ENCODE assay signal across 15 cellular contexts in genomic region chr18:45628979-45629958, GRCh38. TPM values are rescaled to one million over a fixed set of nuclear protein-coding genes. Genes with fewer than 3 reads are reported as not detected.
DNase-seq lines count a peak whose midpoint lies in the region; TF ChIP-seq lines count a peak whose summit lies in the region.
"Had no signal": no experiment of that assay in that cellular context is flagged by ENCODE, and none has a peak within 500 bp of the region (broad histone marks: within the 10 kb centered on the region; RNA-seq: fewer than 3 reads in every experiment).

No MANE protein-coding gene starts in this region.

- H3K27ac ChIP-seq in breast epithelium (no peak overlapping the region), spleen (peak overlapping the region in 3 of 8 donors; percentile 14 to 58 (median 19))
- H3K27ac ChIP-seq: A549, Peyer's patch had no signal

- no peaks in the 10 kb centered on the region for H3K36me3 Mint-ChIP-seq in MCF 10A (ENCODE audit: insufficient read depth, unreplicated experiment)

- WGBS in spleen, 5 donors = 40 to 80% (median 70%) methylated on average over 6 of the region's 6 CpGs

- H3K4me1 ChIP-seq in breast epithelium (no peaks in the 10 kb centered on the region), spleen (no peaks in the 10 kb centered on the region)
- H3K4me1 ChIP-seq: A549, Peyer's patch had no signal

- no peaks in the 10 kb centered on the region for H3K9me3 Mint-ChIP-seq in MCF 10A (ENCODE audit: unreplicated experiment)

- H3K4me3 ChIP-seq in breast epithelium (no peak overlapping the region), fibroblast of mammary gland (ENCODE audit: control insufficient read depth, low read depth, low read length) (no peak overlapping the region), spleen (no peak overlapping the region)
- H3K4me3 ChIP-seq: A549, Peyer's patch had no signal

- no TSS peak for BruUV-seq in MCF 10A (replicated peaks; lab: Mats Ljungman, UMichigan)

- TF ChIP-seq CTCF in MCF 10A (IDR thresholded peaks at IDR 0.05; ENCODE audit: unreplicated experiment) (no peak), breast epithelium (IDR thresholded peaks at IDR 0.05) (no peak), fibroblast of mammary gland (conservative IDR thresholded peaks at IDR 0.05; ENCODE audit: control insufficient read depth, insufficient read depth, low read depth, low read length) (no peak), spleen (IDR thresholded peaks at IDR 0.05 in 8 of 11, conservative IDR thresholded peaks at IDR 0.05 in 3 of 11) (no peak)

- H3K36me3 ChIP-seq in breast epithelium (no peaks in the 10 kb centered on the region), spleen (no peaks in the 10 kb centered on the region)
- H3K36me3 ChIP-seq: Peyer's patch had no signal

- TF ChIP-seq POLR2A in breast epithelium (IDR thresholded peaks at IDR 0.05) = no peak
- TF ChIP-seq POLR2A in spleen (IDR thresholded peaks at IDR 0.05) = no peak

- no peaks in the 10 kb centered on the region for H3K9me3 ChIP-seq in breast epithelium
- no peaks in the 10 kb centered on the region for H3K9me3 ChIP-seq in spleen
- H3K9me3 ChIP-seq: A549, Peyer's patch had no signal

- POLR2A ChIA-PET in MCF 10A (lab: Yijun Ruan, JAX) = interaction anchor here (0.6 kb wide), 1 partner anchor 28 kb away, joined by 3 read pairs; no protein-coding TSS in a partner anchor

- CTCF ChIA-PET in MCF 10A (lab: Yijun Ruan, JAX) = interaction anchor here (0.5 to 2.7 kb wide), 4 partner anchors 8 to 1859 kb away, joined by 3 to 8 read pairs (median 4); no protein-coding TSS in a partner anchor

- no peak overlapping the region for H3K4me3 Mint-ChIP-seq in MCF 10A (ENCODE audit: unreplicated experiment)

- no peaks in the 10 kb centered on the region for H3K27me3 ChIP-seq in breast epithelium
- no peaks in the 10 kb centered on the region for H3K27me3 ChIP-seq in spleen (replicated peaks in 1 of 7)
- H3K27me3 ChIP-seq: Peyer's patch had no signal

- DNase-seq in MCF 10A (ENCODE audit: unreplicated experiment) = peak; percentile 68
- DNase-seq in breast epithelium (ENCODE audit: low spot score in 2 of 2) = no peak
- DNase-seq in SKM-1 (lab: John Stamatoyannopoulos, UW; ENCODE audit: unreplicated experiment) = peak; percentile 61
- peak; percentile 70 for DNase-seq in fibroblast of mammary gland (ENCODE audit: low read depth)
- DNase-seq in spleen = peak; percentile 72
- no peak for DNase-seq in cerebellar nuclear complex (lab: John Stamatoyannopoulos, UW)
- no peak for DNase-seq in anterior cingulate cortex (lab: John Stamatoyannopoulos, UW)
- no peak for DNase-seq in NK-92 (lab: John Stamatoyannopoulos, UW; ENCODE audit: unreplicated experiment)
- DNase-seq: activated CD8-positive, alpha-beta memory T cell treated with anti-CD3 and anti-CD28 coated beads for 24 hours; central memory CD4-positive, alpha-beta T cell; midbrain; NCI-H345; Peyer's patch had no signal

- peaks cover 6% of the 10 kb centered on the region for H3K4me1 Mint-ChIP-seq in MCF 10A (ENCODE audit: insufficient read depth, unreplicated experiment)

- H3K27ac Mint-ChIP-seq in MCF 10A (ENCODE audit: low read depth, unreplicated experiment) = no peak overlapping the region

- intact Hi-C loops in MCF 10A (cut with micrococcal nuclease) = no loop called here
- intact Hi-C loops in breast epithelium (cut with DNase I; ENCODE audit: low total_unique reads) = no loop called here
- intact Hi-C loops in spleen (cut with DNase I; ENCODE audit: low total_unique reads) = no loop called here

- no peaks in the 10 kb centered on the region for H3K27me3 Mint-ChIP-seq in MCF 10A (ENCODE audit: insufficient read depth, unreplicated experiment)

RNA-seq across cellular contexts. Expression of gene SLC14A2, which starts 14.0 kb away (rescaled TPM):
- total RNA-seq in MCF 10A (2022) = not detected in 2 replicates
- total RNA-seq in breast epithelium = 1 to 10 TPM in 1 of 3 donors, not detected in 2; 2.1 TPM
- under 1 TPM in 5 of 7 donors, not detected in 2; 0.09 to 0.30 (median 0.20) TPM for total RNA-seq in spleen
- under 1 TPM; 0.04 to 0.08 (median 0.06) TPM for polyA plus RNA-seq in spleen
- polyA plus RNA-seq: A549, urinary bladder had no signal

Comparison
In these comparisons a context has a peak if more than half of its experiments do, and no peak if none do; other contexts are left out.
1. DNase-seq: peak in MCF 10A (single experiment), SKM-1 (single experiment), fibroblast of mammary gland (single experiment) and spleen (single experiment); none in breast epithelium (0 of 2), cerebellar nuclear complex (0 of 2), anterior cingulate cortex (0 of 58) and NK-92 (single experiment).